ENCODE assay signal across 1 cellular context in the genomic region with DNA sequence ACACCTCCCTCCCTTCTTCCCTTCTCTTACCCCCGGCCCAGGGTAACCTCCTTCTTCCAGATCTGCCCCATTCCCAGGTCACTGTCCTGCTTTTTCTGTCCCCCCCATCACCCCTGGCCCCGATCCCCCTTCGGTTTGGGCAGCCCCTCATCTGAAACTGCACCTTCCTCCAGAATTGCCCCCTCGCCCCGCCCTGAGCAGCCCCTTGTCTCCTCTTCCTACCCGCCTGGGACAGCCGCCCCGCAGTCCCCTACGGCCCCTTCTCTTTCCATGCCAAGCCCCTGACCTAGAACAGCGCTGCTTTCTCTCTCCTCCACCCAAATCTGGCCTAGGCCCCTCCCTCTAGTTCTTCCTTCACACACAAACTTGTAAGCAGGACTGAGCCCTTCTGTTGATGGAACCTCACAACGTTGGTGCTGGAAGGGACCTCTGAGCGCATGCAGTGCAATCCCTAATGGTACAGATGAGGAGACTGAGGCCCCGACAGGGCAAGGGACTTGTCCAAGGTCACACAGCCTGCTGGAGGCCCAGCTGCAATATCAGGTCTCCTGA.
TF ChIP-seq lines count a peak whose summit lies in the region.

No MANE protein-coding gene starts in this region.

TF ChIP-seq in HepG2, 621 proteins besides CTCF, POLR2A, EP300 and RAD21 (continued from another document and continues in another):
- TF ChIP-seq, protein P1, sequence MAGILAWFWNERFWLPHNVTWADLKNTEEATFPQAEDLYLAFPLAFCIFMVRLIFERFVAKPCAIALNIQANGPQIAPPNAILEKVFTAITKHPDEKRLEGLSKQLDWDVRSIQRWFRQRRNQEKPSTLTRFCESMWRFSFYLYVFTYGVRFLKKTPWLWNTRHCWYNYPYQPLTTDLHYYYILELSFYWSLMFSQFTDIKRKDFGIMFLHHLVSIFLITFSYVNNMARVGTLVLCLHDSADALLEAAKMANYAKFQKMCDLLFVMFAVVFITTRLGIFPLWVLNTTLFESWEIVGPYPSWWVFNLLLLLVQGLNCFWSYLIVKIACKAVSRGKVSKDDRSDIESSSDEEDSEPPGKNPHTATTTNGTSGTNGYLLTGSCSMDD (CRISPR knock-in tag; IDR thresholded peaks at IDR 0.05) = no peak
- TF ChIP-seq ZMYM2 (CRISPR knock-in tag; IDR thresholded peaks at IDR 0.05) = peak; percentile 41; the same call in 1 of the 2 replicates
- TF ChIP-seq FOSL1 (CRISPR knock-in tag; IDR thresholded peaks at IDR 0.05; ENCODE audit: borderline replicate concordance) = no peak
- no peak for TF ChIP-seq TOPORS (CRISPR knock-in tag; IDR thresholded peaks at IDR 0.05)
- TF ChIP-seq, protein P2, sequence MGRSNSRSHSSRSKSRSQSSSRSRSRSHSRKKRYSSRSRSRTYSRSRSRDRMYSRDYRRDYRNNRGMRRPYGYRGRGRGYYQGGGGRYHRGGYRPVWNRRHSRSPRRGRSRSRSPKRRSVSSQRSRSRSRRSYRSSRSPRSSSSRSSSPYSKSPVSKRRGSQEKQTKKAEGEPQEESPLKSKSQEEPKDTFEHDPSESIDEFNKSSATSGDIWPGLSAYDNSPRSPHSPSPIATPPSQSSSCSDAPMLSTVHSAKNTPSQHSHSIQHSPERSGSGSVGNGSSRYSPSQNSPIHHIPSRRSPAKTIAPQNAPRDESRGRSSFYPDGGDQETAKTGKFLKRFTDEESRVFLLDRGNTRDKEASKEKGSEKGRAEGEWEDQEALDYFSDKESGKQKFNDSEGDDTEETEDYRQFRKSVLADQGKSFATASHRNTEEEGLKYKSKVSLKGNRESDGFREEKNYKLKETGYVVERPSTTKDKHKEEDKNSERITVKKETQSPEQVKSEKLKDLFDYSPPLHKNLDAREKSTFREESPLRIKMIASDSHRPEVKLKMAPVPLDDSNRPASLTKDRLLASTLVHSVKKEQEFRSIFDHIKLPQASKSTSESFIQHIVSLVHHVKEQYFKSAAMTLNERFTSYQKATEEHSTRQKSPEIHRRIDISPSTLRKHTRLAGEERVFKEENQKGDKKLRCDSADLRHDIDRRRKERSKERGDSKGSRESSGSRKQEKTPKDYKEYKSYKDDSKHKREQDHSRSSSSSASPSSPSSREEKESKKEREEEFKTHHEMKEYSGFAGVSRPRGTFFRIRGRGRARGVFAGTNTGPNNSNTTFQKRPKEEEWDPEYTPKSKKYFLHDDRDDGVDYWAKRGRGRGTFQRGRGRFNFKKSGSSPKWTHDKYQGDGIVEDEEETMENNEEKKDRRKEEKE (IDR thresholded peaks at IDR 0.05) = no peak
- TF ChIP-seq ZNF772 (CRISPR knock-in tag; IDR thresholded peaks at IDR 0.05) = no peak
- TF ChIP-seq, protein P3, sequence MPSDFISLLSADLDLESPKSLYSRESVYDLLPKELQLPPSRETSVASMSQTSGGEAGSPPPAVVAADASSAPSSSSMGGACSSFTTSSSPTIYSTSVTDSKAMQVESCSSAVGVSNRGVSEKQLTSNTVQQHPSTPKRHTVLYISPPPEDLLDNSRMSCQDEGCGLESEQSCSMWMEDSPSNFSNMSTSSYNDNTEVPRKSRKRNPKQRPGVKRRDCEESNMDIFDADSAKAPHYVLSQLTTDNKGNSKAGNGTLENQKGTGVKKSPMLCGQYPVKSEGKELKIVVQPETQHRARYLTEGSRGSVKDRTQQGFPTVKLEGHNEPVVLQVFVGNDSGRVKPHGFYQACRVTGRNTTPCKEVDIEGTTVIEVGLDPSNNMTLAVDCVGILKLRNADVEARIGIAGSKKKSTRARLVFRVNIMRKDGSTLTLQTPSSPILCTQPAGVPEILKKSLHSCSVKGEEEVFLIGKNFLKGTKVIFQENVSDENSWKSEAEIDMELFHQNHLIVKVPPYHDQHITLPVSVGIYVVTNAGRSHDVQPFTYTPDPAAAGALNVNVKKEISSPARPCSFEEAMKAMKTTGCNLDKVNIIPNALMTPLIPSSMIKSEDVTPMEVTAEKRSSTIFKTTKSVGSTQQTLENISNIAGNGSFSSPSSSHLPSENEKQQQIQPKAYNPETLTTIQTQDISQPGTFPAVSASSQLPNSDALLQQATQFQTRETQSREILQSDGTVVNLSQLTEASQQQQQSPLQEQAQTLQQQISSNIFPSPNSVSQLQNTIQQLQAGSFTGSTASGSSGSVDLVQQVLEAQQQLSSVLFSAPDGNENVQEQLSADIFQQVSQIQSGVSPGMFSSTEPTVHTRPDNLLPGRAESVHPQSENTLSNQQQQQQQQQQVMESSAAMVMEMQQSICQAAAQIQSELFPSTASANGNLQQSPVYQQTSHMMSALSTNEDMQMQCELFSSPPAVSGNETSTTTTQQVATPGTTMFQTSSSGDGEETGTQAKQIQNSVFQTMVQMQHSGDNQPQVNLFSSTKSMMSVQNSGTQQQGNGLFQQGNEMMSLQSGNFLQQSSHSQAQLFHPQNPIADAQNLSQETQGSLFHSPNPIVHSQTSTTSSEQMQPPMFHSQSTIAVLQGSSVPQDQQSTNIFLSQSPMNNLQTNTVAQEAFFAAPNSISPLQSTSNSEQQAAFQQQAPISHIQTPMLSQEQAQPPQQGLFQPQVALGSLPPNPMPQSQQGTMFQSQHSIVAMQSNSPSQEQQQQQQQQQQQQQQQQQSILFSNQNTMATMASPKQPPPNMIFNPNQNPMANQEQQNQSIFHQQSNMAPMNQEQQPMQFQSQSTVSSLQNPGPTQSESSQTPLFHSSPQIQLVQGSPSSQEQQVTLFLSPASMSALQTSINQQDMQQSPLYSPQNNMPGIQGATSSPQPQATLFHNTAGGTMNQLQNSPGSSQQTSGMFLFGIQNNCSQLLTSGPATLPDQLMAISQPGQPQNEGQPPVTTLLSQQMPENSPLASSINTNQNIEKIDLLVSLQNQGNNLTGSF (CRISPR knock-in tag; IDR thresholded peaks at IDR 0.05) = no peak
- TF ChIP-seq, protein P4, sequence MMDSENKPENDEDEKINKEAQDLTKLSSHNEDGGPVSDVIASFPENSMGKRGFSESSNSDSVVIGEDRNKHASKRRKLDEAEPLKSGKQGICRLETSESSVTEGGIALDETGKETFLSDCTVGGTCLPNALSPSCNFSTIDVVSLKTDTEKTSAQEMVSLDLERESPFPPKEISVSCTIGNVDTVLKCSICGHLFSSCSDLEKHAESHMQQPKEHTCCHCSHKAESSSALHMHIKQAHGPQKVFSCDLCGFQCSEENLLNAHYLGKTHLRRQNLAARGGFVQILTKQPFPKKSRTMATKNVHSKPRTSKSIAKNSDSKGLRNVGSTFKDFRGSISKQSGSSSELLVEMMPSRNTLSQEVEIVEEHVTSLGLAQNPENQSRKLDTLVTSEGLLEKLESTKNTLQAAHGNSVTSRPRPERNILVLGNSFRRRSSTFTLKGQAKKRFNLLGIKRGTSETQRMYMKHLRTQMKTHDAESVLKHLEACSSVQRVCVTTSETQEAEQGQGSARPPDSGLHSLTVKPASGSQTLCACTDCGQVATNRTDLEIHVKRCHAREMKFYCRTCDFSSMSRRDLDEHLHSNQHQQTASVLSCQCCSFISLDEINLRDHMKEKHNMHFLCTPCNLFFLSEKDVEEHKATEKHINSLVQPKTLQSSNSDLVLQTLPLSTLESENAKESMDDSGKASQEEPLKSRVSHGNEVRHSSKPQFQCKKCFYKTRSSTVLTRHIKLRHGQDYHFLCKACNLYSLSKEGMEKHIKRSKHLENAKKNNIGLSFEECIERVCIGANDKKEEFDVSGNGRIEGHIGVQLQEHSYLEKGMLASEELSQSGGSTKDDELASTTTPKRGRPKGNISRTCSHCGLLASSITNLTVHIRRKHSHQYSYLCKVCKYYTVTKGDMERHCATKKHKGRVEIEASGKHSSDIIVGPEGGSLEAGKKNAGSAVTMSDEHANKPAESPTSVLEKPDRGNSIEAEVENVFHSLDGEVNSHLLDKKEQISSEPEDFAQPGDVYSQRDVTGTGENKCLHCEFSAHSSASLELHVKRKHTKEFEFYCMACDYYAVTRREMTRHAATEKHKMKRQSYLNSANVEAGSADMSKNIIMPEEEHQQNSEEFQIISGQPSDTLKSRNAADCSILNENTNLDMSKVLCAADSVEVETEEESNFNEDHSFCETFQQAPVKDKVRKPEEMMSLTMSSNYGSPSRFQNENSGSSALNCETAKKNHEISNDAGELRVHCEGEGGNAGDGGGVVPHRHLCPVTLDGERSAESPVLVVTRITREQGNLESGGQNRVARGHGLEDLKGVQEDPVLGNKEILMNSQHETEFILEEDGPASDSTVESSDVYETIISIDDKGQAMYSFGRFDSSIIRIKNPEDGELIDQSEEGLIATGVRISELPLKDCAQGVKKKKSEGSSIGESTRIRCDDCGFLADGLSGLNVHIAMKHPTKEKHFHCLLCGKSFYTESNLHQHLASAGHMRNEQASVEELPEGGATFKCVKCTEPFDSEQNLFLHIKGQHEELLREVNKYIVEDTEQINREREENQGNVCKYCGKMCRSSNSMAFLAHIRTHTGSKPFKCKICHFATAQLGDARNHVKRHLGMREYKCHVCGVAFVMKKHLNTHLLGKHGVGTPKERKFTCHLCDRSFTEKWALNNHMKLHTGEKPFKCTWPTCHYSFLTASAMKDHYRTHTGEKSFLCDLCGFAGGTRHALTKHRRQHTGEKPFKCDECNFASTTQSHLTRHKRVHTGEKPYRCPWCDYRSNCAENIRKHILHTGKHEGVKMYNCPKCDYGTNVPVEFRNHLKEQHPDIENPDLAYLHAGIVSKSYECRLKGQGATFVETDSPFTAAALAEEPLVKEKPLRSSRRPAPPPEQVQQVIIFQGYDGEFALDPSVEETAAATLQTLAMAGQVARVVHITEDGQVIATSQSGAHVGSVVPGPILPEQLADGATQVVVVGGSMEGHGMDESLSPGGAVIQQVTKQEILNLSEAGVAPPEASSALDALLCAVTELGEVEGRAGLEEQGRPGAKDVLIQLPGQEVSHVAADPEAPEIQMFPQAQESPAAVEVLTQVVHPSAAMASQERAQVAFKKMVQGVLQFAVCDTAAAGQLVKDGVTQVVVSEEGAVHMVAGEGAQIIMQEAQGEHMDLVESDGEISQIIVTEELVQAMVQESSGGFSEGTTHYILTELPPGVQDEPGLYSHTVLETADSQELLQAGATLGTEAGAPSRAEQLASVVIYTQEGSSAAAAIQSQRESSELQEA (CRISPR knock-in tag; IDR thresholded peaks at IDR 0.05; ENCODE audit: not compliant biosample characterization) = no peak
- TF ChIP-seq SRSF4 (IDR thresholded peaks at IDR 0.05; ENCODE audit: low read depth, low read length, poor library complexity, severe bottlenecking) = no peak
- TF ChIP-seq, protein P5, sequence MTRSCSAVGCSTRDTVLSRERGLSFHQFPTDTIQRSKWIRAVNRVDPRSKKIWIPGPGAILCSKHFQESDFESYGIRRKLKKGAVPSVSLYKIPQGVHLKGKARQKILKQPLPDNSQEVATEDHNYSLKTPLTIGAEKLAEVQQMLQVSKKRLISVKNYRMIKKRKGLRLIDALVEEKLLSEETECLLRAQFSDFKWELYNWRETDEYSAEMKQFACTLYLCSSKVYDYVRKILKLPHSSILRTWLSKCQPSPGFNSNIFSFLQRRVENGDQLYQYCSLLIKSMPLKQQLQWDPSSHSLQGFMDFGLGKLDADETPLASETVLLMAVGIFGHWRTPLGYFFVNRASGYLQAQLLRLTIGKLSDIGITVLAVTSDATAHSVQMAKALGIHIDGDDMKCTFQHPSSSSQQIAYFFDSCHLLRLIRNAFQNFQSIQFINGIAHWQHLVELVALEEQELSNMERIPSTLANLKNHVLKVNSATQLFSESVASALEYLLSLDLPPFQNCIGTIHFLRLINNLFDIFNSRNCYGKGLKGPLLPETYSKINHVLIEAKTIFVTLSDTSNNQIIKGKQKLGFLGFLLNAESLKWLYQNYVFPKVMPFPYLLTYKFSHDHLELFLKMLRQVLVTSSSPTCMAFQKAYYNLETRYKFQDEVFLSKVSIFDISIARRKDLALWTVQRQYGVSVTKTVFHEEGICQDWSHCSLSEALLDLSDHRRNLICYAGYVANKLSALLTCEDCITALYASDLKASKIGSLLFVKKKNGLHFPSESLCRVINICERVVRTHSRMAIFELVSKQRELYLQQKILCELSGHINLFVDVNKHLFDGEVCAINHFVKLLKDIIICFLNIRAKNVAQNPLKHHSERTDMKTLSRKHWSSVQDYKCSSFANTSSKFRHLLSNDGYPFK (CRISPR knock-in tag; IDR thresholded peaks at IDR 0.05; ENCODE audit: borderline replicate concordance) = 0 out of 2 replicates have a peak, but pooled peaks have one; percentile 11
- TF ChIP-seq, protein P6, sequence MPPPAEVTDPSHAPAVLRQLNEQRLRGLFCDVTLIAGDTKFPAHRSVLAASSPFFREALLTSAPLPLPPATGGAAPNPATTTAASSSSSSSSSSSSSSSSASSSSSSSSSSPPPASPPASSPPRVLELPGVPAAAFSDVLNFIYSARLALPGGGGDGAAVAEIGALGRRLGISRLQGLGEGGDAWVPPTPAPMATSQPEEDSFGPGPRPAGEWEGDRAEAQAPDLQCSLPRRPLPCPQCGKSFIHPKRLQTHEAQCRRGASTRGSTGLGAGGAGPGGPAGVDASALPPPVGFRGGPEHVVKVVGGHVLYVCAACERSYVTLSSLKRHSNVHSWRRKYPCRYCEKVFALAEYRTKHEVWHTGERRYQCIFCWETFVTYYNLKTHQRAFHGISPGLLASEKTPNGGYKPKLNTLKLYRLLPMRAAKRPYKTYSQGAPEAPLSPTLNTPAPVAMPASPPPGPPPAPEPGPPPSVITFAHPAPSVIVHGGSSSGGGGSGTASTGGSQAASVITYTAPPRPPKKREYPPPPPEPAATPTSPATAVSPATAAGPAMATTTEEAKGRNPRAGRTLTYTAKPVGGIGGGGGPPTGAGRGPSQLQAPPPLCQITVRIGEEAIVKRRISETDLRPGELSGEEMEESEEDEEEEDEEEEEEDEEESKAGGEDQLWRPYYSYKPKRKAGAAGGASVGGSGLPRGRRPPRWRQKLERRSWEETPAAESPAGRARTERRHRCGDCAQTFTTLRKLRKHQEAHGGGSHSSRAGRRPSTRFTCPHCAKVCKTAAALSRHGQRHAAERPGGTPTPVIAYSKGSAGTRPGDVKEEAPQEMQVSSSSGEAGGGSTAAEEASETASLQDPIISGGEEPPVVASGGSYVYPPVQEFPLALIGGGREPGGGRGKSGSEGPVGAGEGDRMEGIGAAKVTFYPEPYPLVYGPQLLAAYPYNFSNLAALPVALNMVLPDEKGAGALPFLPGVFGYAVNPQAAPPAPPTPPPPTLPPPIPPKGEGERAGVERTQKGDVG (CRISPR knock-in tag; IDR thresholded peaks at IDR 0.05; ENCODE audit: borderline replicate concordance) = no peak
- TF ChIP-seq SATB2 (CRISPR knock-in tag; IDR thresholded peaks at IDR 0.05) = no peak
- TF ChIP-seq IRX3 (CRISPR knock-in tag; IDR thresholded peaks at IDR 0.05; ENCODE audit: borderline replicate concordance, low read depth) = no peak
- no peak for TF ChIP-seq ISX (CRISPR knock-in tag; conservative IDR thresholded peaks at IDR 0.05)
- no peak for TF ChIP-seq NCOA5 (CRISPR knock-in tag; IDR thresholded peaks at IDR 0.05)
- TF ChIP-seq SCMH1 (CRISPR knock-in tag; IDR thresholded peaks at IDR 0.05; ENCODE audit: borderline replicate concordance) = no peak
- no peak for TF ChIP-seq ZNF496 (CRISPR knock-in tag; IDR thresholded peaks at IDR 0.05; ENCODE audit: insufficient replicate concordance)
- TF ChIP-seq MED13 (CRISPR knock-in tag; IDR thresholded peaks at IDR 0.05) = no peak
- TF ChIP-seq PITX1 (CRISPR knock-in tag; IDR thresholded peaks at IDR 0.05) = no peak
- TF ChIP-seq NBN (conservative IDR thresholded peaks at IDR 0.05) = no peak
- TF ChIP-seq, protein P7, sequence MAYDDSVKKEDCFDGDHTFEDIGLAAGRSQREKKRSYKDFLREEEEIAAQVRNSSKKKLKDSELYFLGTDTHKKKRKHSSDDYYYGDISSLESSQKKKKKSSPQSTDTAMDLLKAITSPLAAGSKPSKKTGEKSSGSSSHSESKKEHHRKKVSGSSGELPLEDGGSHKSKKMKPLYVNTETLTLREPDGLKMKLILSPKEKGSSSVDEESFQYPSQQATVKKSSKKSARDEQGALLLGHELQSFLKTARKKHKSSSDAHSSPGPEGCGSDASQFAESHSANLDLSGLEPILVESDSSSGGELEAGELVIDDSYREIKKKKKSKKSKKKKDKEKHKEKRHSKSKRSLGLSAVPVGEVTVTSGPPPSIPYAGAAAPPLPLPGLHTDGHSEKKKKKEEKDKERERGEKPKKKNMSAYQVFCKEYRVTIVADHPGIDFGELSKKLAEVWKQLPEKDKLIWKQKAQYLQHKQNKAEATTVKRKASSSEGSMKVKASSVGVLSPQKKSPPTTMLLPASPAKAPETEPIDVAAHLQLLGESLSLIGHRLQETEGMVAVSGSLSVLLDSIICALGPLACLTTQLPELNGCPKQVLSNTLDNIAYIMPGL (CRISPR knock-in tag; IDR thresholded peaks at IDR 0.05; ENCODE audit: borderline replicate concordance in 1 of 2, low read depth in 1 of 2) = peak in 1 of 2 experiments; percentile 68; a peak in 2 of 4 replicates
- TF ChIP-seq ZNF709 (CRISPR knock-in tag; IDR thresholded peaks at IDR 0.05) = no peak
- no peak for TF ChIP-seq MYC (CRISPR knock-in tag; IDR thresholded peaks at IDR 0.05; ENCODE audit: borderline replicate concordance)
